ENCODE assay signal across 3 cellular contexts in genomic region chr7:76480403-76481253, GRCh38. TPM values are rescaled to one million over a fixed set of nuclear protein-coding genes. Genes with fewer than 3 reads are reported as not detected.
"Had no signal": no experiment of that assay in that cellular context is flagged by ENCODE, and none has a peak within 500 bp of the region (broad histone marks: within the 10 kb centered on the region; RNA-seq: fewer than 3 reads in every experiment).

No MANE protein-coding gene starts in this region.

RNA-seq across cellular contexts. Expression of gene UPK3B, which starts 29.7 kb away (rescaled TPM):
- total RNA-seq: epithelial cell of proximal tubule, frontal cortex had no signal

RNA-seq across cellular contexts. Expression of gene ZP3, which starts 55.9 kb away (rescaled TPM):
- total RNA-seq: chondrocyte had no signal
